20 cellular contexts compared by ENCODE assay signal in genomic region chr9:70441622-70442021, GRCh38.
"Had no signal": no experiment of that assay in that cellular context is flagged by ENCODE, and none has a peak within 500 bp of the region (broad histone marks: within the 10 kb centered on the region; RNA-seq: fewer than 3 reads in every experiment).

No MANE protein-coding gene starts in this region.

- H3K4me3 Mint-ChIP-seq: naive thymus-derived CD8-positive, alpha-beta T cell; neural crest cell had no signal

- H3K4me3 ChIP-seq: coronary artery, gastrocnemius medialis, heart right ventricle, mucosa of descending colon, pancreas, skin epidermis, stomach, thoracic aorta, transverse colon had no signal

- H3K27ac Mint-ChIP-seq: progenitor cell of endocrine pancreas had no signal

- H3K27me3 ChIP-seq: gastrocnemius medialis, heart right ventricle, pancreas, stomach, transverse colon had no signal

- H3K36me3 ChIP-seq: gastrocnemius medialis, heart right ventricle, pancreas, stomach, thoracic aorta, transverse colon had no signal

- H3K27ac ChIP-seq: coronary artery, heart right ventricle, pancreas, skin epidermis, stomach, thoracic aorta had no signal

- H3K4me1 ChIP-seq: pancreas had no signal

- H3K9me3 Mint-ChIP-seq: naive thymus-derived CD8-positive, alpha-beta T cell; neural crest cell had no signal

- H3K36me3 Mint-ChIP-seq: naive thymus-derived CD8-positive, alpha-beta T cell had no signal

- ATAC-seq: gastrocnemius medialis; heart right ventricle; mucosa of descending colon; naive thymus-derived CD8-positive, alpha-beta T cell; sciatic nerve had no signal

- H3K9me3 ChIP-seq: gastrocnemius medialis, heart right ventricle, mucosa of descending colon, pancreas, stomach, thoracic aorta, transverse colon had no signal

- DNase-seq: effector CD8-positive, alpha-beta T cell; gastrocnemius medialis; heart right ventricle; hypothalamus; kidney glomerular epithelial cell; mammary epithelial cell; mucosa of descending colon; naive thymus-derived CD8-positive, alpha-beta T cell; occipital lobe; pancreas; stimulated activated naive CD4-positive, alpha-beta T cell; stomach; substantia nigra; transverse colon had no signal
